ENCODE assay signal across 26 cellular contexts in genomic region chr10:43599333-43599732, GRCh38.
"Had no signal": no experiment of that assay in that cellular context is flagged by ENCODE, and none has a peak within 500 bp of the region (broad histone marks: within the 10 kb centered on the region; RNA-seq: fewer than 3 reads in every experiment).

No MANE protein-coding gene starts in this region.

- H3K4me2 ChIP-seq: PC-9 had no signal

- H3K27me3 ChIP-seq: breast epithelium, colonic mucosa, MG63 had no signal

- H3K4me1 ChIP-seq: breast epithelium, colonic mucosa had no signal

- H3K36me3 ChIP-seq: breast epithelium, colonic mucosa, MG63 had no signal

- H3K9me3 ChIP-seq: breast epithelium, colonic mucosa had no signal

- DNase-seq: activated B cell treated with CpG ODN at 0.5 μM for 24 hours; activated CD4-positive, alpha-beta memory T cell treated with anti-CD3 and anti-CD28 coated beads, Interleukin-2, amount 10 ng/mL, durations not matched to agents 7 days and 5 days; activated CD4-positive, alpha-beta T cell treated with anti-CD3 and anti-CD28 coated beads for 1 hour; activated CD4-positive, alpha-beta T cell treated with anti-CD3 and anti-CD28 coated beads, Interleukin-2, amount 50 U/mL, for 1 hour; activated CD8-positive, alpha-beta memory T cell treated with anti-CD3 and anti-CD28 coated beads, Interleukin-2, amount 50 U/mL, for 4 hours; aorta; caudate nucleus; colonic mucosa; KG1; MG63; MV-4-11; NCI-H1092 treated with DMSO at 0.1 percent for 48 hours; NCI-H1436; NCI-H1694 treated with DMSO at 0.1 percent for 48 hours; NCI-H2029 treated with DMSO at 0.1 percent for 48 hours; NCI-H345; NCI-H510A; NCI-H526 treated with DMSO at 0.1 percent for 48 hours; NCI-H82; NK-92 treated with Interleukin-12 subunit alpha and Interleukin-12 subunit beta, amount 100 ng/mL, for 24 hours; PC-9; SHP77 treated with DMSO at 0.1 percent for 48 hours; T-cell; T-helper 2 cell; T1000 had no signal

- ATAC-seq: T-cell had no signal

- H3K27ac ChIP-seq: breast epithelium, colonic mucosa, PC-9 had no signal

- H3K4me3 ChIP-seq: breast epithelium, colonic mucosa, MG63, PC-9 had no signal
